ENCODE assay signal across 14 cellular contexts in genomic region chr10:7364474-7364873, GRCh38.
"Had no signal": no experiment of that assay in that cellular context is flagged by ENCODE, and none has a peak within 500 bp of the region (broad histone marks: within the 10 kb centered on the region; RNA-seq: fewer than 3 reads in every experiment).

No MANE protein-coding gene starts in this region.

- H3K4me3 ChIP-seq: adrenal gland, esophagus squamous epithelium, ovary, SJSA1, spleen, tibial artery, uterus had no signal

- H3K27me3 Mint-ChIP-seq: activated CD4-positive, alpha-beta memory T cell treated with anti-CD3 and anti-CD28 coated beads for 36 hours had no signal

- H3K27ac Mint-ChIP-seq: activated CD4-positive, alpha-beta memory T cell treated with anti-CD3 and anti-CD28 coated beads for 36 hours had no signal

- H3K36me3 ChIP-seq: ovary, SJSA1, uterus had no signal

- ATAC-seq: activated CD4-positive, CD25-positive, alpha-beta regulatory T cell treated with anti-CD3 and anti-CD28 coated beads, Interleukin-2, amount 50 U/mL, for 24 hours; sciatic nerve had no signal

- H3K4me3 Mint-ChIP-seq: activated CD4-positive, alpha-beta memory T cell treated with anti-CD3 and anti-CD28 coated beads for 36 hours had no signal

- H3K27me3 ChIP-seq: adrenal gland, esophagus squamous epithelium, ovary, SJSA1, spleen, tibial artery, uterus had no signal

- H3K4me1 ChIP-seq: adrenal gland, esophagus squamous epithelium, tibial artery, uterus had no signal

- H3K9me3 ChIP-seq: adrenal gland, ovary, SJSA1, uterus had no signal

- H3K27ac ChIP-seq: adrenal gland, esophagus squamous epithelium, ovary, SJSA1, spleen, tibial artery, uterus had no signal

- DNase-seq: activated CD4-positive, alpha-beta memory T cell treated with anti-CD3 and anti-CD28 coated beads for 36 hours; activated CD8-positive, alpha-beta memory T cell treated with anti-CD3 and anti-CD28 coated beads, Interleukin-2, amount 50 U/mL, for 4 hours; adrenal gland; esophagus squamous epithelium; glutamatergic neuron; mesendoderm; ovary; spleen; stimulated activated CD4-positive, alpha-beta T cell treated with anti-CD3 and anti-CD28 coated beads, Interleukin-1b, Interleukin-23, amount 100 ng/mL, for 48 hours; tibial artery; uterus had no signal
